15 cellular contexts compared by ENCODE assay signal in genomic region chr15:87033056-87033455, GRCh38.
DNase-seq lines count a peak whose midpoint lies in the region; ATAC-seq and TF ChIP-seq lines count a peak whose summit lies in the region.
"Had no signal": no experiment of that assay in that cellular context is flagged by ENCODE, and none has a peak within 500 bp of the region (broad histone marks: within the 10 kb centered on the region; RNA-seq: fewer than 3 reads in every experiment).

No MANE protein-coding gene starts in this region.

- H3K27ac ChIP-seq in OCI-LY7 (ENCODE audit: low read depth, low read length, poor library complexity, severe bottlenecking) (no peak overlapping the region), dorsolateral prefrontal cortex (no peak overlapping the region), osteoblast (ENCODE audit: low read depth, low read length) (no peak overlapping the region)

- intact Hi-C loops in OCI-LY7 (cut with micrococcal nuclease; ENCODE audit: unreplicated experiment) (no loop called here), dorsolateral prefrontal cortex (cut with DNase I) (no loop called here)

- H3K4me1 ChIP-seq in OCI-LY7 (ENCODE audit: insufficient read depth, low read length, poor library complexity, severe bottlenecking), result no peaks in the 10 kb centered on the region
- H3K4me1 ChIP-seq in osteoblast (ENCODE audit: insufficient read depth, low read length), result no peaks in the 10 kb centered on the region

- H3K9me3 Mint-ChIP-seq in stimulated activated memory B cell treated with anti-CD40 and anti-IgM and Interleukin-4, amounts not matched to agents 10 μg/mL and 1 μg/mL and 100 μg/mL, for 72 hours, result no peaks in the 10 kb centered on the region

- H3K27me3 ChIP-seq in dorsolateral prefrontal cortex (no peaks in the 10 kb centered on the region), osteoblast (ENCODE audit: insufficient read depth, low read length) (no peaks in the 10 kb centered on the region)

- TF ChIP-seq CTCF in OCI-LY7 (conservative IDR thresholded peaks at IDR 0.05; ENCODE audit: low read length) (peak; percentile 47; the same call in 1 of the 2 replicates), dorsolateral prefrontal cortex (IDR thresholded peaks at IDR 0.05 in 54 of 56, conservative IDR thresholded peaks at IDR 0.05 in 2 of 56; ENCODE audit: low read depth in 1 of 56, partially characterized antibody in 56 of 56) (peak in 46 of 56 donors; percentile 8 to 63 (median 40)), osteoblast (IDR thresholded peaks at IDR 0.05; ENCODE audit: extremely low read depth, low read depth, low read length) (peak; percentile 35)

- CTCF ChIA-PET in OCI-LY7 (lab: Charles Lee; ENCODE audit: unreplicated experiment), result no interaction called here

- H3K4me1 Mint-ChIP-seq in stimulated activated memory B cell treated with anti-CD40 and anti-IgM and Interleukin-4, amounts not matched to agents 10 μg/mL and 1 μg/mL and 100 μg/mL, for 72 hours, result no peaks in the 10 kb centered on the region

- DNase-seq in GM03348 (ENCODE audit: low spot score) (peak; percentile 4), OCI-LY7 (ENCODE audit: low spot score) (no peak), dorsolateral prefrontal cortex (no peak), osteoblast (ENCODE audit: insufficient read length, low spot score, missing footprints) (no peak), epidermal melanocyte (ENCODE audit: insufficient read length, low spot score) (no peak)
- DNase-seq: activated CD4-positive, alpha-beta T cell treated with anti-CD3 and anti-CD28 coated beads, Interleukin-2, amount 50 U/mL, for 48 hours; activated naive CD4-positive, alpha-beta T cell treated with anti-CD3 and anti-CD28 coated beads, Interleukin-2, amount 50 U/mL, for 16 hours; NCI-H1092 treated with DMSO at 0.1 percent for 48 hours; NCI-H446 treated with DMSO at 0.1 percent for 48 hours; stimulated activated CD4-positive, alpha-beta T cell treated with anti-CD3 and anti-CD28 coated beads, Interleukin-12 subunit alpha, Interleukin-12 subunit beta, amount 100 ng/mL, for 4 hours; stimulated activated CD8-positive, alpha-beta memory T cell treated with anti-CD3 and anti-CD28 coated beads, Interleukin-4, amount 100 ng/mL, for 48 hours had no signal

- H3K4me3 ChIP-seq in OCI-LY7 (ENCODE audit: low read depth, low read length, poor library complexity, severe bottlenecking) (no peak overlapping the region), dorsolateral prefrontal cortex (no peak overlapping the region), osteoblast (ENCODE audit: insufficient read depth, low read length) (no peak overlapping the region)
- H3K4me3 ChIP-seq: GM12878 had no signal

- no peak overlapping the region for H3K4me3 Mint-ChIP-seq in stimulated activated memory B cell treated with anti-CD40 and anti-IgM and Interleukin-4, amounts not matched to agents 10 μg/mL and 1 μg/mL and 100 μg/mL, for 72 hours

- H3K36me3 Mint-ChIP-seq in stimulated activated memory B cell treated with anti-CD40 and anti-IgM and Interleukin-4, amounts not matched to agents 10 μg/mL and 1 μg/mL and 100 μg/mL, for 72 hours, result no peaks in the 10 kb centered on the region

- H3K36me3 ChIP-seq in OCI-LY7 (ENCODE audit: insufficient read depth, low read length), result no peaks in the 10 kb centered on the region
- H3K36me3 ChIP-seq in osteoblast (ENCODE audit: insufficient read depth, low read length), result no peaks in the 10 kb centered on the region

- no peaks in the 10 kb centered on the region for H3K9me2 ChIP-seq in OCI-LY7 (ENCODE audit: insufficient read depth, low read length)

- H3K9me3 ChIP-seq in OCI-LY7 (ENCODE audit: low read length), result no peaks in the 10 kb centered on the region
- H3K9me3 ChIP-seq in osteoblast (ENCODE audit: low read depth, low read length), result no peaks in the 10 kb centered on the region

- H3K4me2 ChIP-seq in OCI-LY7 (ENCODE audit: low read length) (no peak overlapping the region), osteoblast (ENCODE audit: insufficient read depth, low read length) (no peak overlapping the region)

- no peak overlapping the region for H2AFZ ChIP-seq in OCI-LY7 (ENCODE audit: low read length)
- no peak overlapping the region for H2AFZ ChIP-seq in osteoblast (ENCODE audit: low read length)

- BruUV-seq in OCI-LY7 (replicated peaks; lab: Mats Ljungman, UMichigan), result no TSS peak

- H3K27me3 Mint-ChIP-seq in stimulated activated memory B cell treated with anti-CD40 and anti-IgM and Interleukin-4, amounts not matched to agents 10 μg/mL and 1 μg/mL and 100 μg/mL, for 72 hours, result no peaks in the 10 kb centered on the region

- H3K79me2 ChIP-seq in OCI-LY7 (ENCODE audit: insufficient read depth, low read depth, low read length), result no peaks in the 10 kb centered on the region
- H3K79me2 ChIP-seq in osteoblast (ENCODE audit: insufficient read depth, low read length), result no peaks in the 10 kb centered on the region

- POLR2A ChIA-PET in OCI-LY7 (lab: Charles Lee), result interaction anchor here (1.1 kb wide), 1 partner anchor 15 kb away, joined by 3 read pairs; no protein-coding TSS in a partner anchor

- ATAC-seq in GM18517 (IDR thresholded peaks at IDR 0.05; ENCODE audit: unreplicated experiment) (no peak), HG03139 (IDR thresholded peaks at IDR 0.05; ENCODE audit: unreplicated experiment) (no peak)
- ATAC-seq in stimulated activated memory B cell treated with anti-CD40 and anti-IgM and Interleukin-4, amounts not matched to agents 10 μg/mL and 1 μg/mL and 100 μg/mL, for 72 hours, result no peak
- ATAC-seq: GM12878 had no signal

- no peaks in the 10 kb centered on the region for H4K20me1 ChIP-seq in OCI-LY7 (ENCODE audit: insufficient read depth, low read length)
- H4K20me1 ChIP-seq in osteoblast (ENCODE audit: insufficient read depth, low read length), result no peaks in the 10 kb centered on the region

- H3K27ac Mint-ChIP-seq in stimulated activated memory B cell treated with anti-CD40 and anti-IgM and Interleukin-4, amounts not matched to agents 10 μg/mL and 1 μg/mL and 100 μg/mL, for 72 hours, result no peak overlapping the region
